ENCODE assay signal across 8 cellular contexts in the genomic region with DNA sequence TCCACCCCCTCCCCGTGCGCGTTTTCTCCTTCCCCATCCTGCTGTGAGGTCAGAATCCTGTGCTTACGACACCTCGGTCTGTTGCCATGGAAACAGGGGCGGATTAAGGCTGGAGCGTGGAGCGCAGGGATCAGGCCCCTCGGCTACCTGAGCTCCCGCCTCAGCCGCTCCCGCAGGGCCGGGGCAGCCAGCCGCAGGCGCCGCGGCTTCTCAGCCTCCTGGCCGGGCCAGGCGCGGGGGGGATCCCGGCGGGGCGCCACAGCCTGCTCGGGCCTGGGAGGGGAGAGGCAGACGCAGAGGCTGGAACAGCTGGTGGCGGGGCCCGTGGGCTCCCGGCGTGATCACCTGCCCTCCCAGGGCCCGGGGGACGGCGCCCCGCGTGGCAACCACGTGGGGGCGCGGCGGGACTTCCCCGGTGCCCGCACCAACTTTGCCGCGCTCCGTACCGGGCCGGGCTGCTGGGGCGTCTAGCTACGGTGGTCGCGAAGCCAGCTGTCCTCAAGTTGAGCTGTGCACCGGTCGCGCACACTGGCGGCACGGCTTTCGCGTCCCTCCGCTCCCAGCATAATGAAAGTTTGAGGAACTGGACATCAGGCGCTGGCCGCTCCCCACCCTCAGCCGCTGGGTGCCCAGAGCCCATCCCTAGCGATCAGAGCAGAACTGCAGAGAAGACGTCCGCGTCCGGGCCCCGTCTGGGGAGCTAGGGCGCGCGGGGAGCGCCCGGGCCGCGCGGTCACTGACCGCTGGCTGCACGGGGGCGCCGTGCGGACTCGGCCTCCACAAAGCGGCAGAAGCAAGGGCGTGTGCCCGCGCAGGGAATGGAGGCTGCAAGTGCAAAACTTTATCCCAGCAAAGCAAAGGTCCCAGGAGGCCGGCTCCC. TPM values are rescaled to one million over a fixed set of nuclear protein-coding genes. Genes with fewer than 3 reads are reported as not detected.
DNase-seq lines count a peak whose midpoint lies in the region; ATAC-seq and TF ChIP-seq lines count a peak whose summit lies in the region.

No MANE protein-coding gene starts in this region.

- TF ChIP-seq CTCF in cardiac fibroblast (IDR thresholded peaks at IDR 0.05; ENCODE audit: low read depth, low read length), result no peak

- POLR2A ChIA-PET in activated CD4-positive, alpha-beta T cell treated with anti-CD3 and anti-CD28 coated beads for 36 hours (lab: Charles Lee), result no interaction called here

- H3K4me1 Mint-ChIP-seq in activated CD4-positive, alpha-beta T cell treated with anti-CD3 and anti-CD28 coated beads for 36 hours, result peaks cover 12% of the 10 kb centered on the region

- H3K9me3 ChIP-seq in SJCRH30 (replicated peaks), result no peaks in the 10 kb centered on the region

- ATAC-seq in activated CD4-positive, alpha-beta T cell treated with anti-CD3 and anti-CD28 coated beads for 36 hours, result peak; percentile 18
- ATAC-seq in GM18519 (IDR thresholded peaks at IDR 0.05; ENCODE audit: low FRiP score, unreplicated experiment), result no peak

- no peaks in the 10 kb centered on the region for H3K9me3 Mint-ChIP-seq in activated CD4-positive, alpha-beta T cell treated with anti-CD3 and anti-CD28 coated beads for 36 hours (ENCODE audit: low read depth)

- H3K36me3 ChIP-seq in SJCRH30, result no peaks in the 10 kb centered on the region

- peak overlapping the region; percentile 47 for H3K4me3 Mint-ChIP-seq in activated CD4-positive, alpha-beta T cell treated with anti-CD3 and anti-CD28 coated beads for 36 hours

- intact Hi-C loops in activated CD4-positive, alpha-beta T cell treated with anti-CD3 and anti-CD28 coated beads for 36 hours (cut with DNase I, micrococcal nuclease), result no loop called here

- H3K27me3 Mint-ChIP-seq in activated CD4-positive, alpha-beta T cell treated with anti-CD3 and anti-CD28 coated beads for 36 hours, result peaks cover 22% of the 10 kb centered on the region

- peaks cover 7% of the 10 kb centered on the region; the same call in 1 of the 2 replicates for H3K4me1 ChIP-seq in SJCRH30

- H3K4me3 ChIP-seq in SJCRH30, result peak overlapping the region; percentile 28
- H3K4me3 ChIP-seq in cardiac fibroblast (replicated peaks in 1 of 2; ENCODE audit: low read depth in 2 of 2, low read length in 2 of 2), result peak overlapping the region; percentile 26 to 33

- CTCF ChIA-PET in activated CD4-positive, alpha-beta T cell treated with anti-CD3 and anti-CD28 coated beads for 36 hours (lab: Charles Lee), result interaction anchor here (0.6 to 1.4 kb wide), 3 partner anchors 13 to 290 kb away, joined by 3 to 4 read pairs (median 3); no protein-coding TSS in a partner anchor

- H3K27ac ChIP-seq in SJCRH30, result no peak overlapping the region

- H3K27ac Mint-ChIP-seq in activated CD4-positive, alpha-beta T cell treated with anti-CD3 and anti-CD28 coated beads for 36 hours, result no peak overlapping the region

- peak; percentile 61 for DNase-seq in activated CD4-positive, alpha-beta T cell treated with anti-CD3 and anti-CD28 coated beads for 36 hours
- no peak for DNase-seq in activated CD4-positive, alpha-beta T cell treated with anti-CD3 and anti-CD28 coated beads for 1 hour
- peak; percentile 57 to 62 for DNase-seq in SJCRH30
- peak; percentile 51 to 75 for DNase-seq in cardiac fibroblast (ENCODE audit: low read depth in 2 of 2)
- DNase-seq in left kidney (ENCODE audit: low read depth, low spot score), result peak; percentile 96
- DNase-seq in stimulated activated naive CD4-positive, alpha-beta T cell (lab: John Stamatoyannopoulos, UW), result peak; percentile 17 to 60 (median 34)
- DNase-seq in HPDE6-E6E7 (ENCODE audit: extremely low spot score), result no peak

- H3K36me3 Mint-ChIP-seq in activated CD4-positive, alpha-beta T cell treated with anti-CD3 and anti-CD28 coated beads for 36 hours (ENCODE audit: low read depth), result no peaks in the 10 kb centered on the region

- peaks cover 17% of the 10 kb centered on the region for H3K27me3 ChIP-seq in SJCRH30

RNA-seq across cellular contexts. Expression of gene RTN4RL1, which starts 1.2 kb away (rescaled TPM):
- total RNA-seq in activated CD4-positive, alpha-beta T cell treated with anti-CD3 and anti-CD28 coated beads for 36 hours, result under 1 TPM; 0.11 to 0.18 TPM
- 0.61 and 0.83 TPM in 2 replicates for total RNA-seq in SJCRH30 (2014; rRNA removed; shearing (Covaris generic))

RNA-seq across cellular contexts. Expression of gene DPH1, which starts 6.0 kb away (rescaled TPM):
- 10 to 100 TPM; 29.1 to 37.0 TPM for total RNA-seq in activated CD4-positive, alpha-beta T cell treated with anti-CD3 and anti-CD28 coated beads for 36 hours
- 14.4 and 14.6 TPM in 2 replicates for total RNA-seq in SJCRH30 (2014; rRNA removed; shearing (Covaris generic))

RNA-seq across cellular contexts. Expression of gene OVCA2, which starts 17.9 kb away (rescaled TPM):
- total RNA-seq in activated CD4-positive, alpha-beta T cell treated with anti-CD3 and anti-CD28 coated beads for 36 hours, result 10 to 100 TPM; 31.4 to 38.6 TPM
- 14.1 and 17.2 TPM in 2 replicates for total RNA-seq in SJCRH30 (2014; rRNA removed; shearing (Covaris generic))

RNA-seq across cellular contexts. Expression of gene HIC1, which starts 31.0 kb away (rescaled TPM):
- 10 to 100 TPM; 13.6 to 16.5 TPM for total RNA-seq in activated CD4-positive, alpha-beta T cell treated with anti-CD3 and anti-CD28 coated beads for 36 hours
- 0.13 and 0.18 TPM in 2 replicates for total RNA-seq in SJCRH30 (2014; rRNA removed; shearing (Covaris generic))

Comparison
In these comparisons a context has a peak if more than half of its experiments do, and no peak if none do; other contexts are left out.
1. DNase-seq: peak in activated CD4-positive, alpha-beta T cell treated with anti-CD3 and anti-CD28 coated beads for 36 hours (single experiment), SJCRH30 (2 of 2), cardiac fibroblast (2 of 2), left kidney (single experiment) and stimulated activated naive CD4-positive, alpha-beta T cell (6 of 6); none in activated CD4-positive, alpha-beta T cell treated with anti-CD3 and anti-CD28 coated beads for 1 hour (single experiment) and HPDE6-E6E7 (single experiment).